23 cellular contexts compared by ENCODE assay signal in genomic region chr12:29051221-29051620, GRCh38.
DNase-seq lines count a peak whose midpoint lies in the region; ATAC-seq, FAIRE-seq and TF ChIP-seq lines count a peak whose summit lies in the region.
"Had no signal": no experiment of that assay in that cellular context is flagged by ENCODE, and none has a peak within 500 bp of the region (broad histone marks: within the 10 kb centered on the region; RNA-seq: fewer than 3 reads in every experiment).

No MANE protein-coding gene starts in this region.

- H3K56ac ChIP-seq in IMR-90 (ENCODE audit: extremely low read depth, insufficient read depth, low read length), result no peak overlapping the region

- H3K4ac ChIP-seq in IMR-90 (ENCODE audit: low read depth, low read length), result no peak overlapping the region

- H2BK120ac ChIP-seq in IMR-90 (ENCODE audit: low read depth, low read length), result no peak overlapping the region

- BruUV-seq in IMR-90 (replicated peaks; lab: Mats Ljungman, UMichigan) (no TSS peak), HepG2 (replicated peaks; lab: Mats Ljungman, UMichigan) (no TSS peak)

- no peak for TF ChIP-seq EP300 in HepG2 (IDR thresholded peaks at IDR 0.05; ENCODE audit: low read depth in 2 of 2, low read length in 2 of 2)
- TF ChIP-seq EP300 in HepG2 (CRISPR knock-in tag; IDR thresholded peaks at IDR 0.05; ENCODE audit: borderline replicate concordance), result no peak

- H3K4me3 ChIP-seq in IMR-90 (ENCODE audit: insufficient read depth, low read depth, low read length) (no peak overlapping the region), astrocyte of the spinal cord (ENCODE audit: low read depth, low read length) (no peak overlapping the region), fibroblast of pulmonary artery (replicated peaks; ENCODE audit: low read depth, low read length) (no peak overlapping the region), HepG2 (replicated peaks in 1 of 3; ENCODE audit: insufficient read depth in 1 of 3, low read depth in 2 of 3, low read length in 3 of 3) (no peak overlapping the region)
- H3K4me3 ChIP-seq: BLaER1, PC-9, SJSA1 had no signal

- peaks cover 4% of the 10 kb centered on the region for H3K9me3 Mint-ChIP-seq in type B pancreatic cell
- no peaks in the 10 kb centered on the region for H3K9me3 Mint-ChIP-seq in activated CD4-positive, alpha-beta T cell treated with anti-CD3 and anti-CD28 coated beads, Interleukin-2, amount 10 ng/mL, durations not matched to agents 7 days and 5 days

- H3K27ac ChIP-seq in IMR-90 (ENCODE audit: insufficient read depth, low read length), result no peak overlapping the region
- H3K27ac ChIP-seq in RWPE1, result no peak overlapping the region
- no peak overlapping the region for H3K27ac ChIP-seq in HepG2 (ENCODE audit: extremely low read length, insufficient read depth, low read length)
- H3K27ac ChIP-seq: BLaER1, PC-9, SJSA1 had no signal

- no peak overlapping the region for H3K18ac ChIP-seq in IMR-90 (ENCODE audit: low read depth, low read length)

- no peak overlapping the region for H3K9ac ChIP-seq in IMR-90 (ENCODE audit: low read depth, low read length)
- H3K9ac ChIP-seq in HepG2 (ENCODE audit: insufficient read depth, low read depth, low read length), result no peak overlapping the region
- H3K9ac ChIP-seq: BLaER1 had no signal

- H3K27ac Mint-ChIP-seq in type B pancreatic cell, result no peak overlapping the region
- no peak overlapping the region for H3K27ac Mint-ChIP-seq in activated CD4-positive, alpha-beta T cell treated with anti-CD3 and anti-CD28 coated beads, Interleukin-2, amount 10 ng/mL, durations not matched to agents 7 days and 5 days
- H3K27ac Mint-ChIP-seq: CD4-positive, CD25-positive, alpha-beta regulatory T cell had no signal

- no peak overlapping the region for H4K8ac ChIP-seq in IMR-90 (ENCODE audit: low read depth in 2 of 2, low read length in 2 of 2)

- H2AK9ac ChIP-seq in IMR-90 (replicated peaks; ENCODE audit: low read depth, low read length, poor library complexity), result no peak overlapping the region

- H3K14ac ChIP-seq in IMR-90 (replicated peaks; ENCODE audit: low read depth, low read length), result no peak overlapping the region

- H3K4me3 Mint-ChIP-seq in type B pancreatic cell, result no peak overlapping the region
- no peak overlapping the region for H3K4me3 Mint-ChIP-seq in activated CD4-positive, alpha-beta T cell treated with anti-CD3 and anti-CD28 coated beads, Interleukin-2, amount 10 ng/mL, durations not matched to agents 7 days and 5 days
- H3K4me3 Mint-ChIP-seq: CD4-positive, CD25-positive, alpha-beta regulatory T cell had no signal

- H4K20me1 ChIP-seq in IMR-90 (ENCODE audit: insufficient read depth, low read length), result no peaks in the 10 kb centered on the region
- H4K20me1 ChIP-seq in HepG2 (ENCODE audit: insufficient read depth, low read length), result no peaks in the 10 kb centered on the region
- H4K20me1 ChIP-seq: BLaER1 had no signal

- dilution Hi-C loops in IMR-90 (cut with HindIII; ENCODE audit: low sequenced_read_pairs, unreplicated experiment), result no loop called here

- H3K4me2 ChIP-seq in IMR-90 (ENCODE audit: low read depth, low read length) (no peak overlapping the region), HepG2 (ENCODE audit: low read depth, low read length) (no peak overlapping the region)
- H3K4me2 ChIP-seq: BLaER1, PC-9 had no signal

- no peak overlapping the region for H2AK5ac ChIP-seq in IMR-90 (ENCODE audit: low read depth, low read length)

- TF ChIP-seq POLR2A in IMR-90 (IDR thresholded peaks at IDR 0.05; ENCODE audit: low read depth, low read length), result no peak
- TF ChIP-seq POLR2A in HepG2 (IDR thresholded peaks at IDR 0.05; ENCODE audit: insufficient read depth in 1 of 2, low read depth in 2 of 2, low read length in 2 of 2), result no peak

- H3K79me1 ChIP-seq in IMR-90 (ENCODE audit: low read depth in 1 of 2, low read length in 2 of 2), result no peaks in the 10 kb centered on the region

- no peaks in the 10 kb centered on the region for H3K36me3 Mint-ChIP-seq in type B pancreatic cell
- H3K36me3 Mint-ChIP-seq in activated CD4-positive, alpha-beta T cell treated with anti-CD3 and anti-CD28 coated beads, Interleukin-2, amount 10 ng/mL, durations not matched to agents 7 days and 5 days (ENCODE audit: low read depth), result no peaks in the 10 kb centered on the region
- H3K36me3 Mint-ChIP-seq: CD4-positive, CD25-positive, alpha-beta regulatory T cell had no signal

- CTCF ChIA-PET in IMR-90 (lab: Yijun Ruan, JAX) (no interaction called here), RWPE1 (lab: Yijun Ruan, JAX) (no interaction called here), HepG2 (lab: Yijun Ruan, JAX; ENCODE audit: low intra/inter-chr PET ratio, low total read pairs) (no interaction called here)
- CTCF ChIA-PET in activated CD4-positive, alpha-beta T cell treated with anti-CD3 and anti-CD28 coated beads, Interleukin-2, amount 10 ng/mL, durations not matched to agents 7 days and 5 days (lab: Charles Lee), result no interaction called here

- no peak for TF ChIP-seq RAD21 in IMR-90 (IDR thresholded peaks at IDR 0.05; ENCODE audit: low read length)
- TF ChIP-seq RAD21 in HepG2 (CRISPR knock-in tag; IDR thresholded peaks at IDR 0.05), result no peak

- H3K36me3 ChIP-seq in IMR-90 (ENCODE audit: control insufficient read depth, insufficient read depth, low read length), result no peaks in the 10 kb centered on the region
- no peaks in the 10 kb centered on the region for H3K36me3 ChIP-seq in HepG2 (replicated peaks in 1 of 2; ENCODE audit: control insufficient read depth in 1 of 2, insufficient read depth in 2 of 2, low read length in 2 of 2)
- H3K36me3 ChIP-seq: BLaER1, SJSA1 had no signal

- H3K9me1 ChIP-seq in IMR-90 (ENCODE audit: insufficient read depth, low read length), result no peaks in the 10 kb centered on the region

- DNase-seq in EL (peak; percentile 16), IMR-90 (peak; percentile 44), astrocyte of the spinal cord (ENCODE audit: low read depth, low spot score) (peak; percentile 40), fibroblast of pulmonary artery (ENCODE audit: low read depth) (peak; percentile 52), type B pancreatic cell (ENCODE audit: extremely low spot score, unreplicated experiment) (no peak), RWPE1 (ENCODE audit: low spot score) (no peak), HepG2 (ENCODE audit: low spot score) (no peak)
- no peak for DNase-seq in activated CD4-positive, alpha-beta T cell treated with anti-CD3 and anti-CD28 coated beads, Interleukin-2, amount 10 ng/mL, durations not matched to agents 7 days and 5 days
- DNase-seq: CD4-positive, CD25-positive, alpha-beta regulatory T cell; DMS153; DND-41; NCI-H2029; NCI-H446 treated with DMSO at 0.1 percent for 48 hours; NCI-H526; NCI-H82; NK-92 treated with Interleukin-12 subunit alpha and Interleukin-12 subunit beta, amount 100 ng/mL, for 24 hours; PC-9; Right ventricle myocardium superior had no signal

- H3K4me1 Mint-ChIP-seq in type B pancreatic cell (ENCODE audit: unreplicated experiment), result no peaks in the 10 kb centered on the region
- no peaks in the 10 kb centered on the region for H3K4me1 Mint-ChIP-seq in activated CD4-positive, alpha-beta T cell treated with anti-CD3 and anti-CD28 coated beads, Interleukin-2, amount 10 ng/mL, durations not matched to agents 7 days and 5 days
- H3K4me1 Mint-ChIP-seq: CD4-positive, CD25-positive, alpha-beta regulatory T cell had no signal

- no peak overlapping the region for H2BK15ac ChIP-seq in IMR-90 (ENCODE audit: low read depth, low read length)

- in situ Hi-C loops in IMR-90 (cut with MboI; ENCODE audit: low sequenced_read_pairs), result no loop called here
- in situ Hi-C loops in astrocyte of the spinal cord (cut with HindIII; ENCODE audit: low sequenced_read_pairs), result no loop called here
- in situ Hi-C loops in HepG2 (cut with HindIII; ENCODE audit: extremely low pct_ligation_motif_present, low pct_unique_long_range_greater_than_20kb), result no loop called here

- TF ChIP-seq CTCF in IMR-90 (conservative IDR thresholded peaks at IDR 0.05; ENCODE audit: low read depth, low read length) (no peak), astrocyte of the spinal cord (IDR thresholded peaks at IDR 0.05; ENCODE audit: low read depth, low read length) (no peak), fibroblast of pulmonary artery (IDR thresholded peaks at IDR 0.05; ENCODE audit: low read length, missing control alignments) (no peak), type B pancreatic cell (conservative IDR thresholded peaks at IDR 0.05) (no peak), RWPE1 (conservative IDR thresholded peaks at IDR 0.05; ENCODE audit: low read depth) (no peak), HepG2 (CRISPR knock-in tag; IDR thresholded peaks at IDR 0.05) (no peak)

- POLR2A ChIA-PET in IMR-90 (lab: Charles Lee; ENCODE audit: unreplicated experiment), result no interaction called here
- POLR2A ChIA-PET in RWPE1 (lab: Yijun Ruan, JAX; ENCODE audit: low non-redundant PET), result no interaction called here
- POLR2A ChIA-PET in activated CD4-positive, alpha-beta T cell treated with anti-CD3 and anti-CD28 coated beads, Interleukin-2, amount 10 ng/mL, durations not matched to agents 7 days and 5 days (lab: Charles Lee), result no interaction called here
- POLR2A ChIA-PET in HepG2 (lab: Yijun Ruan, JAX), result no interaction called here

- no CpG with 5 or more reads among the region's 2 CpGs for WGBS in IMR-90 (ENCODE audit: extremely low coverage in 2 of 2, insufficient read length in 1 of 2), 2 experiments
- WGBS in HepG2 (ENCODE audit: low lambda C conversion rate), result 48% methylated on average over 2 of the region's 2 CpGs

- H4K91ac ChIP-seq in IMR-90 (ENCODE audit: insufficient read depth, low read depth, low read length), result no peak overlapping the region

- H3K9me3 ChIP-seq in IMR-90 (ENCODE audit: control insufficient read depth, insufficient read depth, low read length) (no peaks in the 10 kb centered on the region), HepG2 (ENCODE audit: low read length) (no peaks in the 10 kb centered on the region; the same call in 1 of the 2 replicates)
- H3K9me3 ChIP-seq: BLaER1, SJSA1 had no signal

- no peak overlapping the region for H2BK5ac ChIP-seq in IMR-90 (ENCODE audit: low read depth, low read length, poor library complexity, severe bottlenecking)

- no peak overlapping the region for H4K5ac ChIP-seq in IMR-90 (ENCODE audit: low read depth, low read length)

- no peaks in the 10 kb centered on the region for H3K79me2 ChIP-seq in HepG2 (ENCODE audit: insufficient read depth, low read length)

- H2BK20ac ChIP-seq in IMR-90 (ENCODE audit: low read depth, low read length), result no peak overlapping the region

- H3K27me3 ChIP-seq in IMR-90 (ENCODE audit: control insufficient read depth, insufficient read depth, low read length) (no peaks in the 10 kb centered on the region), HepG2 (ENCODE audit: control insufficient read depth in 1 of 2, insufficient read depth in 2 of 2, low read length in 2 of 2) (no peaks in the 10 kb centered on the region)
- H3K27me3 ChIP-seq: BLaER1, SJSA1 had no signal

- H3K4me1 ChIP-seq in IMR-90 (ENCODE audit: control insufficient read depth, insufficient read depth, low read length) (no peaks in the 10 kb centered on the region), HepG2 (ENCODE audit: insufficient read depth, low read length) (no peaks in the 10 kb centered on the region)
- H3K4me1 ChIP-seq: SJSA1 had no signal

- H2AFZ ChIP-seq in IMR-90 (replicated peaks; ENCODE audit: low read length, poor library complexity) (no peak overlapping the region), HepG2 (ENCODE audit: low read length) (no peak overlapping the region)
- H2AFZ ChIP-seq: PC-9 had no signal

- no peaks in the 10 kb centered on the region for H3K27me3 Mint-ChIP-seq in type B pancreatic cell
- H3K27me3 Mint-ChIP-seq in activated CD4-positive, alpha-beta T cell treated with anti-CD3 and anti-CD28 coated beads, Interleukin-2, amount 10 ng/mL, durations not matched to agents 7 days and 5 days, result peaks cover 21% of the 10 kb centered on the region

- FAIRE-seq in HepG2 (lab: Jason Lieb, UNC), result no peak
- FAIRE-seq: GM18507, H1 had no signal

- intact Hi-C loops in IMR-90 (cut with micrococcal nuclease) (no loop called here), HepG2 (cut with micrococcal nuclease; ENCODE audit: unreplicated experiment) (no loop called here)

- H3K23ac ChIP-seq in IMR-90 (ENCODE audit: low read depth, low read length), result no peak overlapping the region

- ATAC-seq in IMR-90 (ENCODE audit: low read depth) (no peak), HepG2 (no peak)
- ATAC-seq: HCT116 had no signal

Comparison
In these comparisons a context has a peak if more than half of its experiments do, and no peak if none do; other contexts are left out.
1. DNase-seq: peak in EL (single experiment), IMR-90 (single experiment), astrocyte of the spinal cord (single experiment) and fibroblast of pulmonary artery (single experiment); none in type B pancreatic cell (single experiment), RWPE1 (single experiment), activated CD4-positive, alpha-beta T cell treated with anti-CD3 and anti-CD28 coated beads, Interleukin-2, amount 10 ng/mL, durations not matched to agents 7 days and 5 days (single experiment) and HepG2 (single experiment).